1 cellular context compared by ENCODE assay signal in genomic region chr5:151862811-151863472, GRCh38.
TF ChIP-seq lines count a peak whose summit lies in the region.

No MANE protein-coding gene starts in this region.

TF ChIP-seq in GM23338, 12 proteins besides CTCF, POLR2A, EP300 and RAD21 (continued from another document):
- TF ChIP-seq ETS1 (IDR thresholded peaks at IDR 0.05), result no peak
- TF ChIP-seq STAT1 (IDR thresholded peaks at IDR 0.05; ENCODE audit: unreplicated experiment), result no peak
- no peak for TF ChIP-seq REST (IDR thresholded peaks at IDR 0.05; ENCODE audit: unreplicated experiment)
